ENCODE assay signal across 14 cellular contexts in the genomic region with DNA sequence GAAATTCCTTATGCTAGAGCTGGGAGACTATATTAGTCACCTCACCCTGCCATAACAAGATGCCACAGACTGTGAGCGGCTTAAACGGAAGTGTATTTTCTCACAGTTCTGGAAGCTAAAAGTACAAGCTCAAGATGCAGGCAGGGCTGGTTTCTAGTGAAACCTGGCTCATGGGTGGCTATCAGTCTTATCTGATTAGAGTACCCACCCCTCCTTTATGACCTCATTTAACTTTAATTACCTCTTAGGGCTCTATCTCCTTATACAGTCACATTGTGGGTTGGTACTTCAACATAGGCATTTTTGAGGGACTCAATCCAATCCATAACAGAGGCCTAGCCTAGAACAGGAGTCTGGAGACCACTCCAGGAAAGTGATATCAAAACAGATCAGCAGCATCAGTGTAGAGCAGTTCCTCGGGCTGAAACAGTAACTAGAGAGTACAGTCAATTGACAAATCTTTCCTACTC. TPM values are rescaled to one million over a fixed set of nuclear protein-coding genes. Genes with fewer than 3 reads are reported as not detected.
DNase-seq lines count a peak whose midpoint lies in the region; ATAC-seq and TF ChIP-seq lines count a peak whose summit lies in the region.
"Had no signal": no experiment of that assay in that cellular context is flagged by ENCODE, and none has a peak within 500 bp of the region (broad histone marks: within the 10 kb centered on the region; RNA-seq: fewer than 3 reads in every experiment).

No MANE protein-coding gene starts in this region.

- H3K9ac ChIP-seq in adipocyte (ENCODE audit: low read length) = no peak overlapping the region

- intact Hi-C loops in cardiac septum (cut with DNase I) (no loop called here), aorta (cut with DNase I) (no loop called here)

- peak; percentile 50 for ATAC-seq in foreskin keratinocyte
- no peak for ATAC-seq in aorta (ENCODE audit: low FRiP score)
- ATAC-seq: HCT116 had no signal

- H3K4me3 ChIP-seq in cardiac muscle cell (no peak overlapping the region), adipocyte (ENCODE audit: low read length) (no peak overlapping the region), aorta (ENCODE audit: low read length in 2 of 2) (no peak overlapping the region)

- DNase-seq in cardiac muscle cell (ENCODE audit: low read depth in 1 of 2, low spot score in 1 of 2) (peak in 1 of 2 donors; percentile 19), cardiac septum (ENCODE audit: low spot score) (no peak), adipocyte (ENCODE audit: low read depth) (peak; percentile 18), foreskin keratinocyte (peak; percentile 47 to 77), stromal cell of bone marrow (ENCODE audit: low read depth) (peak; percentile 28), aorta (no peak), DMS153 treated with DMSO at 0.1 percent for 48 hours (lab: John Stamatoyannopoulos, UW; ENCODE audit: unreplicated experiment) (no peak)
- DNase-seq in activated CD4-positive, alpha-beta T cell treated with anti-CD3 and anti-CD28 coated beads for 4 hours = no peak
- DNase-seq: activated CD8-positive, alpha-beta memory T cell treated with anti-CD3 and anti-CD28 coated beads, Interleukin-2, amount 50 U/mL, for 48 hours; caudate nucleus; NCI-H146; stimulated activated CD8-positive, alpha-beta memory T cell treated with anti-CD3 and anti-CD28 coated beads, Interleukin-4, amount 100 ng/mL, for 48 hours had no signal

- no peak for TF ChIP-seq CTCF in cardiac muscle cell (IDR thresholded peaks at IDR 0.05; ENCODE audit: low read depth, low read length)
- TF ChIP-seq CTCF in foreskin keratinocyte (conservative IDR thresholded peaks at IDR 0.05) = no peak

- H3K27ac ChIP-seq in cardiac muscle cell = peak overlapping the region; percentile 80
- H3K27ac ChIP-seq in foreskin keratinocyte = peak overlapping the region; percentile 1
- H3K27ac ChIP-seq in aorta (ENCODE audit: low read depth in 1 of 2, low read length in 2 of 2) = no peak overlapping the region
- H3K27ac ChIP-seq: HL-60 had no signal

- no peaks in the 10 kb centered on the region for H3K27me3 ChIP-seq in cardiac muscle cell
- H3K27me3 ChIP-seq in adipocyte (replicated peaks; ENCODE audit: control insufficient read depth, insufficient read depth, low read length) = no peaks in the 10 kb centered on the region
- H3K27me3 ChIP-seq in foreskin keratinocyte = no peaks in the 10 kb centered on the region
- no peaks in the 10 kb centered on the region for H3K27me3 ChIP-seq in aorta (ENCODE audit: control insufficient read depth in 1 of 2, insufficient read depth in 2 of 2, low read length in 1 of 2)

- 69% methylated on average over 3 of the region's 3 CpGs for WGBS in aorta, 2 donors

- no peaks in the 10 kb centered on the region for H3K9me3 ChIP-seq in cardiac muscle cell (ENCODE audit: low read depth)
- H3K9me3 ChIP-seq in adipocyte (ENCODE audit: control insufficient read depth, low read length) = no peaks in the 10 kb centered on the region
- H3K9me3 ChIP-seq in aorta (ENCODE audit: control insufficient read depth, low read length) = no peaks in the 10 kb centered on the region

- peaks cover 19% of the 10 kb centered on the region for H3K4me1 ChIP-seq in cardiac muscle cell (ENCODE audit: low read depth)
- peaks cover 23% of the 10 kb centered on the region for H3K4me1 ChIP-seq in adipocyte (ENCODE audit: control insufficient read depth, insufficient read depth, low read length)
- H3K4me1 ChIP-seq in foreskin keratinocyte = peaks cover 19% of the 10 kb centered on the region
- H3K4me1 ChIP-seq in aorta (ENCODE audit: control insufficient read depth in 1 of 2, insufficient read depth in 2 of 2, low read length in 2 of 2) = no peaks in the 10 kb centered on the region

- H3K36me3 ChIP-seq in cardiac muscle cell = peaks cover 42% of the 10 kb centered on the region
- H3K36me3 ChIP-seq in adipocyte (ENCODE audit: control insufficient read depth, insufficient read depth, low read length, severe bottlenecking) = peaks cover 28% of the 10 kb centered on the region
- no peaks in the 10 kb centered on the region for H3K36me3 ChIP-seq in aorta (ENCODE audit: control insufficient read depth in 1 of 2, insufficient read depth in 2 of 2, low read length in 1 of 2)

RNA-seq across cellular contexts. Expression of a gene that starts 2.3 kb away (rescaled TPM):
- total RNA-seq in cardiac muscle cell = 10.1 and 24.8 TPM in 2 replicates
- 9.2 and 14.4 TPM in 2 replicates for polyA plus RNA-seq in cardiac muscle cell
- total RNA-seq in cardiac septum = 13.4 TPM
- total RNA-seq in foreskin keratinocyte = 12.0 and 12.2 TPM in 2 replicates
- 4.0 and 5.1 TPM in 2 replicates for polyA plus RNA-seq in foreskin keratinocyte
- total RNA-seq in aorta = 10 to 100 TPM in 1 of 2 donors, 1 to 10 TPM in 1; 8.0 to 15.2 TPM
- polyA plus RNA-seq in aorta = 1 to 10 TPM; 7.0 to 8.7 TPM

RNA-seq across cellular contexts. Expression of a gene that starts 46.2 kb away (rescaled TPM):
- total RNA-seq in cardiac muscle cell (185 and 362 TPM in 2 replicates), cardiac septum (241 TPM), foreskin keratinocyte (352 and 371 TPM in 2 replicates), aorta (1 to 10 TPM; 4.1 to 6.3 TPM)
- polyA plus RNA-seq in cardiac muscle cell (154 and 237 TPM in 2 replicates), foreskin keratinocyte (63.1 and 67.4 TPM in 2 replicates), aorta (10 to 100 TPM in 1 of 2 donors, under 1 TPM in 1; 0.41 to 22.8 TPM)

Comparison
In these comparisons a context has a peak if more than half of its experiments do, and no peak if none do; other contexts are left out.
1. DNase-seq: peak in adipocyte (single experiment), foreskin keratinocyte (2 of 2) and stromal cell of bone marrow (single experiment); none in cardiac septum (single experiment), aorta (0 of 2), DMS153 treated with DMSO at 0.1 percent for 48 hours (single experiment) and activated CD4-positive, alpha-beta T cell treated with anti-CD3 and anti-CD28 coated beads for 4 hours (0 of 2).
2. H3K27ac ChIP-seq: peak in cardiac muscle cell (single experiment) and foreskin keratinocyte (single experiment); none in aorta (0 of 2).
3. RNA of a gene that starts 46.2 kb away (total RNA-seq): 185 to 362 TPM in cardiac muscle cell, 352 to 371 TPM in foreskin keratinocyte and 241 TPM in cardiac septum (single experiment); 4.1 to 6.3 TPM in aorta; every median in the first group is over 10 times any median in the second.